In genomic region chr17:8120520-8121443, GRCh38 we compare ENCODE assay signal across 8 cellular contexts. TPM values are rescaled to one million over a fixed set of nuclear protein-coding genes. Genes with fewer than 3 reads are reported as not detected.
A peak's percentile ranks its signal among the peaks of the same experiment; 100 is the strongest.
DNase-seq lines count a peak whose midpoint lies in the region; ATAC-seq and TF ChIP-seq lines count a peak whose summit lies in the region.

No MANE protein-coding gene starts in this region.

- H3K9me3 Mint-ChIP-seq in activated CD4-positive, alpha-beta memory T cell treated with anti-CD3 and anti-CD28 coated beads for 36 hours = peaks cover 2% of the 10 kb centered on the region
- peaks cover 5% of the 10 kb centered on the region in 2 donors for H3K9me3 Mint-ChIP-seq in effector memory CD8-positive, alpha-beta T cell
- H3K9me3 Mint-ChIP-seq in stimulated activated naive B cell treated with anti-CD40 and anti-IgM and Interleukin-4, amounts not matched to agents 10 μg/mL and 1 μg/mL and 100 μg/mL, for 72 hours = no peaks in the 10 kb centered on the region

- CTCF ChIA-PET in AG04450 (lab: Charles Lee) = interaction anchor here (1.2 to 3.8 kb wide), 6 partner anchors 10 to 101 kb away, joined by 6 to 71 read pairs (median 24); no protein-coding TSS in a partner anchor
- CTCF ChIA-PET in activated CD4-positive, alpha-beta memory T cell treated with anti-CD3 and anti-CD28 coated beads for 36 hours (lab: Charles Lee) = interaction anchor here (0.7 to 7.0 kb wide), 18 partner anchors 11 to 189 kb away, joined by 3 to 92 read pairs (median 14); partner anchors contain the start of genes AURKB, BORCS6, CNTROB and CTC1

- H3K4me3 ChIP-seq in AG04450 (ENCODE audit: low read depth, low read length) = peak overlapping the region; percentile 69

- H3K27me3 Mint-ChIP-seq in activated CD4-positive, alpha-beta memory T cell treated with anti-CD3 and anti-CD28 coated beads for 36 hours = peaks cover 55% of the 10 kb centered on the region
- H3K27me3 Mint-ChIP-seq in effector memory CD8-positive, alpha-beta T cell = peaks cover 22 to 87% of the 10 kb centered on the region in 2 donors
- H3K27me3 Mint-ChIP-seq in stimulated activated naive B cell treated with anti-CD40 and anti-IgM and Interleukin-4, amounts not matched to agents 10 μg/mL and 1 μg/mL and 100 μg/mL, for 72 hours = peaks cover 55 to 76% of the 10 kb centered on the region in 2 donors

- DNase-seq in AG04450 (ENCODE audit: low read depth, low spot score) (no peak), NCI-H69 (lab: John Stamatoyannopoulos, UW) (peak; percentile 77), middle frontal gyrus (ENCODE audit: extremely low spot score, low spot score) (peak; percentile 11)
- DNase-seq in activated CD4-positive, alpha-beta memory T cell treated with anti-CD3 and anti-CD28 coated beads for 36 hours = peak; percentile 90
- DNase-seq in effector memory CD8-positive, alpha-beta T cell = peak in 2 of 3 experiments; percentile 46 to 62
- peak; percentile 75 for DNase-seq in stimulated activated naive B cell treated with anti-CD40 and anti-IgM and Interleukin-4, amounts not matched to agents 10 μg/mL and 1 μg/mL and 100 μg/mL, for 72 hours

- peak overlapping the region; percentile 83 for H3K4me3 Mint-ChIP-seq in activated CD4-positive, alpha-beta memory T cell treated with anti-CD3 and anti-CD28 coated beads for 36 hours
- H3K4me3 Mint-ChIP-seq in effector memory CD8-positive, alpha-beta T cell = peak overlapping the region; percentile 91 to 92
- peak overlapping the region; percentile 87 to 89 for H3K4me3 Mint-ChIP-seq in stimulated activated naive B cell treated with anti-CD40 and anti-IgM and Interleukin-4, amounts not matched to agents 10 μg/mL and 1 μg/mL and 100 μg/mL, for 72 hours

- peak; percentile 36 for TF ChIP-seq CTCF in AG04450 (IDR thresholded peaks at IDR 0.05; ENCODE audit: low read depth, low read length)

- intact Hi-C loops in activated CD4-positive, alpha-beta memory T cell treated with anti-CD3 and anti-CD28 coated beads for 36 hours (cut with micrococcal nuclease) = loop anchor here (1.0 to 10.0 kb wide), 5 partner anchors 67 to 686 kb away; partner anchors contain the start of genes FGF11 and TMEM102

- H3K4me1 Mint-ChIP-seq in activated CD4-positive, alpha-beta memory T cell treated with anti-CD3 and anti-CD28 coated beads for 36 hours (ENCODE audit: low read depth) = peaks cover 65% of the 10 kb centered on the region
- H3K4me1 Mint-ChIP-seq in effector memory CD8-positive, alpha-beta T cell (ENCODE audit: low read depth in 2 of 2) = peaks cover 65 to 69% of the 10 kb centered on the region in 2 donors
- H3K4me1 Mint-ChIP-seq in stimulated activated naive B cell treated with anti-CD40 and anti-IgM and Interleukin-4, amounts not matched to agents 10 μg/mL and 1 μg/mL and 100 μg/mL, for 72 hours = peaks cover 64 to 75% of the 10 kb centered on the region in 2 donors

- POLR2A ChIA-PET in AG04450 (lab: Yijun Ruan, JAX) = interaction anchor here (1.5 to 2.8 kb wide), 2 partner anchors 53 to 90 kb away, joined by 4 to 18 read pairs; partner anchors contain the start of gene AURKB
- POLR2A ChIA-PET in activated CD4-positive, alpha-beta memory T cell treated with anti-CD3 and anti-CD28 coated beads for 36 hours (lab: Charles Lee) = interaction anchor here (1.0 to 6.8 kb wide), 8 partner anchors 17 to 128 kb away, joined by 3 to 52 read pairs (median 6); partner anchors contain the start of genes CTC1 and PFAS

- peaks cover 19% of the 10 kb centered on the region for H3K36me3 Mint-ChIP-seq in activated CD4-positive, alpha-beta memory T cell treated with anti-CD3 and anti-CD28 coated beads for 36 hours
- peaks cover 64% of the 10 kb centered on the region for H3K36me3 Mint-ChIP-seq in effector memory CD8-positive, alpha-beta T cell (ENCODE audit: insufficient read depth)
- peaks cover 8 to 25% of the 10 kb centered on the region in 2 donors for H3K36me3 Mint-ChIP-seq in stimulated activated naive B cell treated with anti-CD40 and anti-IgM and Interleukin-4, amounts not matched to agents 10 μg/mL and 1 μg/mL and 100 μg/mL, for 72 hours

- H3K27me3 ChIP-seq in AG04450 (ENCODE audit: control insufficient read depth, insufficient read depth, low read length) = peaks cover 21% of the 10 kb centered on the region

- H3K9me3 ChIP-seq in AG04450 (ENCODE audit: control insufficient read depth, insufficient read depth, low read length) = no peaks in the 10 kb centered on the region; the same call in 1 of the 2 replicates

- no peak overlapping the region for H3K27ac ChIP-seq in AG04450 (ENCODE audit: low read depth, low read length)

- ATAC-seq in GM19328 (IDR thresholded peaks at IDR 0.05; ENCODE audit: unreplicated experiment) = peak; percentile 4
- ATAC-seq in effector memory CD8-positive, alpha-beta T cell (replicated peaks) = peak; percentile 14
- peak; percentile 6 to 13 for ATAC-seq in stimulated activated naive B cell treated with anti-CD40 and anti-IgM and Interleukin-4, amounts not matched to agents 10 μg/mL and 1 μg/mL and 100 μg/mL, for 72 hours (replicated peaks)
- no peak for ATAC-seq in GM18520 (IDR thresholded peaks at IDR 0.05; ENCODE audit: unreplicated experiment)

- peak overlapping the region; percentile 91 for H3K27ac Mint-ChIP-seq in activated CD4-positive, alpha-beta memory T cell treated with anti-CD3 and anti-CD28 coated beads for 36 hours
- peak overlapping the region; percentile 100 for H3K27ac Mint-ChIP-seq in effector memory CD8-positive, alpha-beta T cell
- peak overlapping the region; percentile 99 for H3K27ac Mint-ChIP-seq in stimulated activated naive B cell treated with anti-CD40 and anti-IgM and Interleukin-4, amounts not matched to agents 10 μg/mL and 1 μg/mL and 100 μg/mL, for 72 hours

RNA-seq across cellular contexts. Expression of gene ALOXE3, which starts 2.5 kb away (rescaled TPM):
- 0.04 and 0.05 TPM in 2 replicates for polyA plus RNA-seq in AG04450 (2011; rRNA removed)
- 0.09 TPM in 1 of 2 replicates, not detected in the other for polyA minus RNA-seq in AG04450 (2011; rRNA and poly(A)+ RNA removed)
- total RNA-seq in activated CD4-positive, alpha-beta memory T cell treated with anti-CD3 and anti-CD28 coated beads for 36 hours = under 1 TPM; 0.12 TPM

RNA-seq across cellular contexts. Expression of gene HES7, which starts 3.1 kb away (rescaled TPM):
- polyA plus RNA-seq in AG04450 (2011; rRNA removed) = not detected in 2 replicates
- not detected in 2 replicates for polyA minus RNA-seq in AG04450 (2011; rRNA and poly(A)+ RNA removed)
- total RNA-seq in activated CD4-positive, alpha-beta memory T cell treated with anti-CD3 and anti-CD28 coated beads for 36 hours = 1 to 10 TPM; 2.5 to 2.8 TPM

RNA-seq across cellular contexts. Expression of gene PER1, which starts 31.4 kb away (rescaled TPM):
- 3.1 and 5.5 TPM in 2 replicates for polyA plus RNA-seq in AG04450 (2011; rRNA removed)
- polyA minus RNA-seq in AG04450 (2011; rRNA and poly(A)+ RNA removed) = 11.4 and 19.0 TPM in 2 replicates
- total RNA-seq in activated CD4-positive, alpha-beta memory T cell treated with anti-CD3 and anti-CD28 coated beads for 36 hours = 10 to 100 TPM; 48.9 to 56.3 TPM

RNA-seq across cellular contexts. Expression of gene ALOX12B, which starts 33.3 kb away (rescaled TPM):
- not detected in 2 replicates for polyA plus RNA-seq in AG04450 (2011; rRNA removed)
- not detected in 2 replicates for polyA minus RNA-seq in AG04450 (2011; rRNA and poly(A)+ RNA removed)
- 1 to 10 TPM; 2.1 to 2.3 TPM for total RNA-seq in activated CD4-positive, alpha-beta memory T cell treated with anti-CD3 and anti-CD28 coated beads for 36 hours

RNA-seq across cellular contexts. Expression of gene VAMP2, which starts 42.0 kb away (rescaled TPM):
- polyA plus RNA-seq in AG04450 (2011; rRNA removed) = 20.8 and 24.3 TPM in 2 replicates
- polyA minus RNA-seq in AG04450 (2011; rRNA and poly(A)+ RNA removed) = 9.4 and 13.1 TPM in 2 replicates
- total RNA-seq in activated CD4-positive, alpha-beta memory T cell treated with anti-CD3 and anti-CD28 coated beads for 36 hours = 10 to 100 TPM; 30.1 to 30.4 TPM
